Comparison of ENCODE assay signal across 14 cellular contexts in the genomic region with DNA sequence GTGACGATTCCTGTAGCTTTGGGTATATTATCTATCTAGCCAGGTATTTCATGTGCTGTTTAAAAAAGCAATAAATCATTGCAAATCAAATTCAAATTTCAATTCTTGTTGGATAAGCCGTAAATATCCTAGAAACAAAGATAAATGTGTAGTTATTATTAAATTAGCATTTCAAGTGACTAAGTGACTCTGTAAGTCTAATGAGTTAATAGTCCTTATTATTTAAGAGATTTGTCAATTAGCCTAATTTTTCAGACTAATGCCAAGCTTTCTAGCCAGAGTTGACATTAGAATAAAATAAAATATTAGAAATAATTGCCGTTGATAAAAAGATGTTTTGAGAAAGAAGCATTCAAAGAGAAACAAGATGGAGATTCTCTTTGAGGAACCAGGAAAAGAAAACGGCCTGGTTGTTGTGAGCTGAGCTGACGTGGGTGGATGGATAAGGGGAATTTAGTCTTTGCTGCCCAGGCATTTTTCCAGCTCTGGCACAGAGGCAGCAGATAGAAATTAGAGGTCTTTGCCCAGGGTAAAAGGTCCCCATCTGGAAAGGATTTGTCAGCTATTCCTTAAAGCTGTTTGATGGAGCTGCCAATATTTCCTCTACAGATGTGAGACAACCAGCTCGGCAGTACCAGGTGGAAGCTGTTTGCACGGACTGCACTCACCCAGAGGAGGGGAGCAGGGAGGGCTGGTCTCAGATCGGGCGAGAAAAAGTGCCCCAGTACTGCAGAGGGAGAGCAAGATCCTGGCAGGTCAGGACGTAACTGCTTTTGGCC.
DNase-seq lines count a peak whose midpoint lies in the region; ATAC-seq and TF ChIP-seq lines count a peak whose summit lies in the region.
"Had no signal": no experiment of that assay in that cellular context is flagged by ENCODE, and none has a peak within 500 bp of the region (broad histone marks: within the 10 kb centered on the region; RNA-seq: fewer than 3 reads in every experiment).

No MANE protein-coding gene starts in this region.

- 40% methylated on average over 10 of the region's 10 CpGs for WGBS in prostate gland

- intact Hi-C loops in prostate gland (cut with DNase I) = no loop called here
- intact Hi-C loops in activated CD4-positive, alpha-beta T cell treated with anti-CD3 and anti-CD28 coated beads, Interleukin-2, amount 10 ng/mL, durations not matched to agents 24 days and 14 days (cut with micrococcal nuclease) = no loop called here
- intact Hi-C loops in CD8-positive, alpha-beta T cell (cut with DNase I, micrococcal nuclease) = no loop called here

- POLR2A ChIA-PET in CD8-positive, alpha-beta T cell (lab: Charles Lee) = no interaction called here

- DNase-seq in D341Med (ENCODE audit: low spot score) = peak; percentile 49
- peak; percentile 5 for DNase-seq in SHP77 treated with DMSO at 0.1 percent for 48 hours (lab: John Stamatoyannopoulos, UW)
- peak; percentile 38 for DNase-seq in globus pallidus (ENCODE audit: low spot score)
- DNase-seq in prostate gland (ENCODE audit: low spot score) = no peak
- no peak for DNase-seq in activated CD4-positive, alpha-beta T cell treated with anti-CD3 and anti-CD28 coated beads, Interleukin-2, amount 10 ng/mL, durations not matched to agents 24 days and 14 days
- no peak for DNase-seq in CD8-positive, alpha-beta T cell
- DNase-seq in stimulated activated CD4-positive, alpha-beta T cell treated with anti-CD3 and anti-CD28 coated beads, Interleukin-4, amount 100 ng/mL, for 24 hours = no peak
- DNase-seq: cerebellar nuclear complex; RPMI8226; stimulated activated CD4-positive, alpha-beta T cell treated with anti-CD3 and anti-CD28 coated beads, Interleukin-4, amount 100 ng/mL, for 4 hours; transverse colon had no signal

- H3K36me3 ChIP-seq in prostate gland = no peaks in the 10 kb centered on the region
- H3K36me3 ChIP-seq in CD8-positive, alpha-beta T cell (ENCODE audit: insufficient read depth, low read length) = no peaks in the 10 kb centered on the region
- H3K36me3 ChIP-seq: BLaER1 treated with 17β-estradiol and CSF1 and Interleukin-3, amounts not matched to agents 10 nM and 100 nM; transverse colon; WERI-Rb-1 had no signal

- H3K4me1 Mint-ChIP-seq in activated CD4-positive, alpha-beta T cell treated with anti-CD3 and anti-CD28 coated beads, Interleukin-2, amount 10 ng/mL, durations not matched to agents 24 days and 14 days = no peaks in the 10 kb centered on the region
- H3K4me1 Mint-ChIP-seq in CD8-positive, alpha-beta T cell (ENCODE audit: low read depth) = no peaks in the 10 kb centered on the region

- no peak overlapping the region for H3K4me3 ChIP-seq in prostate gland
- no peak overlapping the region for H3K4me3 ChIP-seq in CD8-positive, alpha-beta T cell (ENCODE audit: low read depth, low read length)
- H3K4me3 ChIP-seq: BLaER1 treated with 17β-estradiol and CSF1 and Interleukin-3, amounts not matched to agents 10 nM and 100 nM; transverse colon had no signal

- ATAC-seq in CD8-positive, alpha-beta T cell = no peak
- no peak for ATAC-seq in GM19351 (IDR thresholded peaks at IDR 0.05; ENCODE audit: unreplicated experiment)

- H3K27ac Mint-ChIP-seq in activated CD4-positive, alpha-beta T cell treated with anti-CD3 and anti-CD28 coated beads, Interleukin-2, amount 10 ng/mL, durations not matched to agents 24 days and 14 days = no peak overlapping the region
- H3K27ac Mint-ChIP-seq in CD8-positive, alpha-beta T cell = no peak overlapping the region

- no peak for TF ChIP-seq POLR2A in prostate gland (IDR thresholded peaks at IDR 0.05)

- H3K4me1 ChIP-seq in prostate gland (replicated peaks) = peaks cover 10% of the 10 kb centered on the region
- no peaks in the 10 kb centered on the region for H3K4me1 ChIP-seq in CD8-positive, alpha-beta T cell (ENCODE audit: insufficient read depth, low read length)
- H3K4me1 ChIP-seq: BLaER1 treated with 17β-estradiol and CSF1 and Interleukin-3, amounts not matched to agents 10 nM and 100 nM; transverse colon had no signal

- H3K36me3 Mint-ChIP-seq in activated CD4-positive, alpha-beta T cell treated with anti-CD3 and anti-CD28 coated beads, Interleukin-2, amount 10 ng/mL, durations not matched to agents 24 days and 14 days (ENCODE audit: low read depth) = no peaks in the 10 kb centered on the region
- H3K36me3 Mint-ChIP-seq in CD8-positive, alpha-beta T cell = no peaks in the 10 kb centered on the region

- CTCF ChIA-PET in CD8-positive, alpha-beta T cell (lab: Charles Lee) = no interaction called here

- no peaks in the 10 kb centered on the region for H3K9me3 ChIP-seq in prostate gland
- H3K9me3 ChIP-seq in CD8-positive, alpha-beta T cell (ENCODE audit: low read length) = no peaks in the 10 kb centered on the region
- H3K9me3 ChIP-seq: transverse colon had no signal

- peaks cover 11% of the 10 kb centered on the region for H3K27me3 Mint-ChIP-seq in activated CD4-positive, alpha-beta T cell treated with anti-CD3 and anti-CD28 coated beads, Interleukin-2, amount 10 ng/mL, durations not matched to agents 24 days and 14 days
- H3K27me3 Mint-ChIP-seq in CD8-positive, alpha-beta T cell (ENCODE audit: low read depth) = peaks cover under 1% of the 10 kb centered on the region

- TF ChIP-seq CTCF in prostate gland (IDR thresholded peaks at IDR 0.05) = no peak
- TF ChIP-seq CTCF in CD8-positive, alpha-beta T cell (IDR thresholded peaks at IDR 0.05) = no peak

- no peak overlapping the region for H3K4me3 Mint-ChIP-seq in activated CD4-positive, alpha-beta T cell treated with anti-CD3 and anti-CD28 coated beads, Interleukin-2, amount 10 ng/mL, durations not matched to agents 24 days and 14 days
- no peak overlapping the region for H3K4me3 Mint-ChIP-seq in CD8-positive, alpha-beta T cell

- no peaks in the 10 kb centered on the region for H3K9me3 Mint-ChIP-seq in activated CD4-positive, alpha-beta T cell treated with anti-CD3 and anti-CD28 coated beads, Interleukin-2, amount 10 ng/mL, durations not matched to agents 24 days and 14 days
- H3K9me3 Mint-ChIP-seq in CD8-positive, alpha-beta T cell = peaks cover 7% of the 10 kb centered on the region

- H3K27ac ChIP-seq in prostate gland = peak overlapping the region; percentile 69 to 83
- H3K27ac ChIP-seq in CD8-positive, alpha-beta T cell (ENCODE audit: low read depth, low read length) = no peak overlapping the region
- H3K27ac ChIP-seq: BLaER1 treated with 17β-estradiol and CSF1 and Interleukin-3, amounts not matched to agents 10 nM and 100 nM; transverse colon; WERI-Rb-1 had no signal

- no peaks in the 10 kb centered on the region for H3K27me3 ChIP-seq in prostate gland (replicated peaks; ENCODE audit: insufficient read depth)
- H3K27me3 ChIP-seq in CD8-positive, alpha-beta T cell (ENCODE audit: insufficient read depth, low read length) = no peaks in the 10 kb centered on the region
- H3K27me3 ChIP-seq: BLaER1 treated with 17β-estradiol and CSF1 and Interleukin-3, amounts not matched to agents 10 nM and 100 nM; transverse colon had no signal

Comparison
In these comparisons a context has a peak if more than half of its experiments do, and no peak if none do; other contexts are left out.
1. DNase-seq: peak in D341Med (single experiment), SHP77 treated with DMSO at 0.1 percent for 48 hours (single experiment) and globus pallidus (single experiment); none in prostate gland (single experiment), activated CD4-positive, alpha-beta T cell treated with anti-CD3 and anti-CD28 coated beads, Interleukin-2, amount 10 ng/mL, durations not matched to agents 24 days and 14 days (single experiment), CD8-positive, alpha-beta T cell (0 of 7) and stimulated activated CD4-positive, alpha-beta T cell treated with anti-CD3 and anti-CD28 coated beads, Interleukin-4, amount 100 ng/mL, for 24 hours (single experiment).